18 cellular contexts compared by ENCODE assay signal in the genomic region with DNA sequence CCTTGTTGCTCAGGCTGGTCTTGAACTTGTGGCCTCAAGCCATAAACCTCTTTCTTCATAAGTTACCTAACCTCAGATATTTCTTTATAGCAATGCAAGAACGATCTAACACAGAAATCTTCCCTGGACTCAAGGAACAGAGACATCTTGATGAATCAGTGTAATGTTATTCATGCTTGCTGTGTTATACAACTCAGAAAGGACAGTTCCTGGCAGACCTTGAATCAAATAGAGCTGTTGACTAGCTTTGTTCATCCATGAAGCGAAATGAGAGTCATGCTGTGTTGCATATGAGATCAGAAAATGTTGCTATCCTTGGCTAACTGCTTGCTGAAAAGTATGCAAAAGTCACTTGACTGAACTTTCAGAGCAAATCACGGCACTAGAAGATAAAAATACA.
DNase-seq lines count a peak whose midpoint lies in the region; ATAC-seq and TF ChIP-seq lines count a peak whose summit lies in the region.
"Had no signal": no experiment of that assay in that cellular context is flagged by ENCODE, and none has a peak within 500 bp of the region (broad histone marks: within the 10 kb centered on the region; RNA-seq: fewer than 3 reads in every experiment).

No MANE protein-coding gene starts in this region.

- H3K9me3 ChIP-seq in gastroesophageal sphincter (no peaks in the 10 kb centered on the region), uterus (no peaks in the 10 kb centered on the region)

- TF ChIP-seq CTCF in astrocyte of the spinal cord (IDR thresholded peaks at IDR 0.05; ENCODE audit: low read depth, low read length) (no peak), gastroesophageal sphincter (IDR thresholded peaks at IDR 0.05) (no peak), uterus (IDR thresholded peaks at IDR 0.05) (no peak)

- no peak overlapping the region for H3K27ac ChIP-seq in gastroesophageal sphincter
- H3K27ac ChIP-seq in uterus, result peak overlapping the region; percentile 41 to 42

- no peak for TF ChIP-seq EP300 in gastroesophageal sphincter (IDR thresholded peaks at IDR 0.05)

- TF ChIP-seq POLR2A in gastroesophageal sphincter (IDR thresholded peaks at IDR 0.05) (no peak), uterus (IDR thresholded peaks at IDR 0.05) (no peak)

- in situ Hi-C loops in astrocyte of the spinal cord (cut with HindIII; ENCODE audit: low sequenced_read_pairs), result no loop called here

- H3K27me3 ChIP-seq in gastroesophageal sphincter (no peaks in the 10 kb centered on the region), uterus (no peaks in the 10 kb centered on the region)

- WGBS in gastroesophageal sphincter (ENCODE audit: low coverage in 1 of 2), 2 donors, result 46 to 74% methylated on average over 3 of the region's 3 CpGs

- no peak for DNase-seq in Right ventricle myocardium inferior (ENCODE audit: missing footprints)
- DNase-seq in Right ventricle myocardium superior, result no peak
- peak; percentile 94 for DNase-seq in astrocyte of the spinal cord (ENCODE audit: low read depth, low spot score)
- DNase-seq in uterus, result peak in 1 of 2 donors; percentile 21
- DNase-seq in mesenteric fat pad (ENCODE audit: low spot score), result no peak
- DNase-seq: 8988T; activated CD4-positive, alpha-beta T cell treated with anti-CD3 and anti-CD28 coated beads, Interleukin-2, amount 10 ng/mL, durations not matched to agents 7 days and 5 days; activated T-cell treated with anti-CD3 and anti-CD28 coated beads, Interleukin-2, amount 50 U/mL, for 48 hours; amygdala; Calu3; glutamatergic neuron; MM.1S; naive B cell; NCI-H2107; stimulated activated naive CD4-positive, alpha-beta T cell treated with Interleukin-2 at 50 U/mL for 16 hours had no signal

- H3K4me3 ChIP-seq in astrocyte of the spinal cord (ENCODE audit: low read depth, low read length) (no peak overlapping the region), gastroesophageal sphincter (no peak overlapping the region), uterus (no peak overlapping the region)

- H3K4me1 ChIP-seq in gastroesophageal sphincter (no peaks in the 10 kb centered on the region), uterus (no peaks in the 10 kb centered on the region)

- H3K36me3 ChIP-seq in gastroesophageal sphincter, result no peaks in the 10 kb centered on the region
- H3K36me3 ChIP-seq in uterus, result no peaks in the 10 kb centered on the region

- peak; percentile 67 for ATAC-seq in Right ventricle myocardium inferior
- no peak for ATAC-seq in Right ventricle myocardium superior (ENCODE audit: poor library complexity)
- ATAC-seq in gastroesophageal sphincter, result peak; percentile 85
- ATAC-seq in HG02588 (IDR thresholded peaks at IDR 0.05; ENCODE audit: unreplicated experiment), result no peak
- no peak for ATAC-seq in GM21360 (IDR thresholded peaks at IDR 0.05; ENCODE audit: unreplicated experiment)

- intact Hi-C loops in Right ventricle myocardium inferior (cut with DNase I) (no loop called here), Right ventricle myocardium superior (cut with DNase I) (no loop called here), uterus (cut with DNase I; ENCODE audit: low total_unique reads) (no loop called here)

Comparison
In these comparisons a context has a peak if more than half of its experiments do, and no peak if none do; other contexts are left out.
1. ATAC-seq: peak in Right ventricle myocardium inferior (single experiment) and gastroesophageal sphincter (single experiment); none in Right ventricle myocardium superior (single experiment), HG02588 (single experiment) and GM21360 (single experiment).
2. H3K27ac ChIP-seq: peak in uterus (2 of 2); none in gastroesophageal sphincter (0 of 4).